Comparison of ENCODE assay signal across 8 cellular contexts in the genomic region with DNA sequence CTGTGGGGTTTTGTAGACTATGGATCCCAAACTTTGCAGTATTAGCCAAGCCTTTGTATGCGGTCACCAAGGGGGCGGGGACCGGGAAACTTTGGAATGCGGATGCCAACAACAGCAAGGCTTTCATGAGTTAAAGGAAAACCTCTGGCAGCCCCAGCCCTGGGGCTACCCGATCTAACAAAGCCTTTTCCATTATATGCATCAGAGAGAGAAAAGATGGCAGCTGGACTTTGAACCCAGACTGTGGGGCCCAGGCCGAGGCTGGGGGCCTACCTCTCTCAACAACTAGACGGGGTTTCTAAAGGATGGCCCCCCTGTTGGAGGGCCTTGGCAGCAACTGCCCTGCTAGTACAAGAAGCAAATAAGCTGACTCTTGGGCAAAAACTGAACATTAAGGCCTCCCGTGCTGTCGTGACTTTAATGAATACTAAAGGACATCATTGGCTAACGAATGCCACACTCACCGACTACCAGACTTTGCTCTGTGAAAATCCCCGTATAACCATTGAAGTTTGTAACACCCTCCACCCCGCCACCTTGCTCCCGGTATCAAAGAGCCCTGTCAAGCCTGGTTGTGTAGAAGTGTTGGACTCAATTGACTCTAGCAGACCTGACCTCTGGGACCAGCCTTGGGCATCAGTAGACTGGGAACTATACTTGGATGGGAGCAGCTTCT. TPM values are rescaled to one million over a fixed set of nuclear protein-coding genes. Genes with fewer than 3 reads are reported as not detected.
"Had no signal": no experiment of that assay in that cellular context is flagged by ENCODE, and none has a peak within 500 bp of the region (broad histone marks: within the 10 kb centered on the region; RNA-seq: fewer than 3 reads in every experiment).

No MANE protein-coding gene starts in this region.

RNA-seq across cellular contexts. Expression of a gene that starts 10.2 kb away (rescaled TPM):
- total RNA-seq: activated CD8-positive, alpha-beta T cell treated with anti-CD3 and anti-CD28 coated beads for 36 hours; activated T-cell treated with anti-CD3 and anti-CD28 coated beads, Interleukin-2, amount 50 U/mL, for 72 hours; aorta; body of pancreas; OCI-LY7; Right ventricle myocardium inferior; T-helper 1 cell treated with Interleukin-12 subunit alpha and Interleukin-12 subunit beta and Interleukin-4 antibody, amounts not matched to agents 30 ng/mL and 1 ng/mL, for 36 hours had no signal
- polyA plus RNA-seq: aorta, SK-N-SH had no signal

RNA-seq across cellular contexts. Expression of a gene that starts 55.5 kb away (rescaled TPM):
- total RNA-seq: activated CD8-positive, alpha-beta T cell treated with anti-CD3 and anti-CD28 coated beads for 36 hours; activated T-cell treated with anti-CD3 and anti-CD28 coated beads, Interleukin-2, amount 50 U/mL, for 72 hours; aorta; body of pancreas; OCI-LY7; Right ventricle myocardium inferior; T-helper 1 cell treated with Interleukin-12 subunit alpha and Interleukin-12 subunit beta and Interleukin-4 antibody, amounts not matched to agents 30 ng/mL and 1 ng/mL, for 36 hours had no signal
- polyA plus RNA-seq: aorta, SK-N-SH had no signal
